In the genomic region with DNA sequence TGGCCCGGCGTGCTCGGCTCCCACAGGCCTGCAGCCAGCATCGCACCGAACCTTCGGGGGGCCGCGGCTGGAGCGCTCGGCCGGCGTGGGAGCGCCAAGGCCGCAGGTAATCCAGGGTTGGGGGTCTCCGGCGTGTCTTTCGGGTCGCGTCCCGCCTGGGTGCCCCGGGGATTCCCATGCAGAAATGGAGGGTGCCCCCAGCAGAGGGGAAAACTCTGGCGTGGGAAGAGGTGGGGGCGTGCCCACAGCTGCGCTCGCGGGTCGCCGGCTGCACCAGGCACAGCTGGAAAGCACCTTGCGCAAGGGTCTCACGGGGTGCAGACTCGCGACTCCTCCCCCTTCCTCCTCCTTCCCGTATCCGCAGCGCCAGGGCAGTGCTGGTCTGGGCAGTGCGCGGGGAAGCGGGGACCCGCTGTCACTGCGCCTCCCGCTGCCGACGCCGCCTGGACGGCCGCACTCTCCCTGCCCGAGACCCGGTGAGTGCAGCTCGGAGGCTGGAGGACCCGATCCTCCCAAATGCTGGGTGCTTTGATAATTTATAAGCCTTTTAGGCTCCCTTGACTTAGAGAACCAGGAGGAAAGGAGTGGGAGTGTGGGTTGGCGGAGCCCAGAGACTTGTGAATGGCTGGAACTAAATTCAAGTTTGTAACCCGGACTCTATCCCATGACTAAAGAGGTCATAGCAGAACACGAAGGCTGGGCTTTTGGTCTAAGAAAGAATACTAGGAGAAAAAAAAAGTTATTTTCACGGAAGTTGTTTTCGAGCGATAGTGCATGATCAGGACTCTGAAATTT, we compare ENCODE assay signal across 1 cellular context.
TF ChIP-seq lines count a peak whose summit lies in the region.

No MANE protein-coding gene starts in this region.

TF ChIP-seq in HEK293, 187 proteins besides CTCF, POLR2A, EP300 and RAD21 (continued from another document and continues in another):
- TF ChIP-seq, protein P1, sequence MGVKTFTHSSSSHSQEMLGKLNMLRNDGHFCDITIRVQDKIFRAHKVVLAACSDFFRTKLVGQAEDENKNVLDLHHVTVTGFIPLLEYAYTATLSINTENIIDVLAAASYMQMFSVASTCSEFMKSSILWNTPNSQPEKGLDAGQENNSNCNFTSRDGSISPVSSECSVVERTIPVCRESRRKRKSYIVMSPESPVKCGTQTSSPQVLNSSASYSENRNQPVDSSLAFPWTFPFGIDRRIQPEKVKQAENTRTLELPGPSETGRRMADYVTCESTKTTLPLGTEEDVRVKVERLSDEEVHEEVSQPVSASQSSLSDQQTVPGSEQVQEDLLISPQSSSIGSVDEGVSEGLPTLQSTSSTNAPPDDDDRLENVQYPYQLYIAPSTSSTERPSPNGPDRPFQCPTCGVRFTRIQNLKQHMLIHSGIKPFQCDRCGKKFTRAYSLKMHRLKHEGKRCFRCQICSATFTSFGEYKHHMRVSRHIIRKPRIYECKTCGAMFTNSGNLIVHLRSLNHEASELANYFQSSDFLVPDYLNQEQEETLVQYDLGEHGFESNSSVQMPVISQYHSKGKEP (tag by site-specific recombination; IDR thresholded peaks at IDR 0.05): no peak
- TF ChIP-seq MYNN (tag by site-specific recombination; IDR thresholded peaks at IDR 0.05; ENCODE audit: borderline replicate concordance) (no peak), ZNF626 (tag by site-specific recombination; IDR thresholded peaks at IDR 0.05) (no peak), ZNF202 (tag by site-specific recombination; IDR thresholded peaks at IDR 0.05; ENCODE audit: borderline replicate concordance) (no peak), ZNF792 (tag by site-specific recombination; IDR thresholded peaks at IDR 0.05) (no peak; the same call in 1 of the 2 replicates), ZNF266 (tag by site-specific recombination; IDR thresholded peaks at IDR 0.05; ENCODE audit: low read depth) (no peak), ZFP41 (tag by site-specific recombination; IDR thresholded peaks at IDR 0.05; ENCODE audit: borderline replicate concordance) (no peak), ZNF677 (tag by site-specific recombination; IDR thresholded peaks at IDR 0.05) (no peak), ZNF324 (tag by site-specific recombination; IDR thresholded peaks at IDR 0.05) (0 out of 2 replicates have a peak, but pooled peaks have one; percentile 42), KLF7 (tag by site-specific recombination; IDR thresholded peaks at IDR 0.05; ENCODE audit: borderline replicate concordance) (no peak), ZNF426 (tag by site-specific recombination; IDR thresholded peaks at IDR 0.05) (no peak), ZNF473 (tag by site-specific recombination; IDR thresholded peaks at IDR 0.05) (no peak), ZIC2 (tag by site-specific recombination; IDR thresholded peaks at IDR 0.05) (peak; percentile 97), ZNF621 (tag by site-specific recombination; IDR thresholded peaks at IDR 0.05) (no peak), ZBTB7A (tag by site-specific recombination; IDR thresholded peaks at IDR 0.05; ENCODE audit: low read depth) (0 out of 2 replicates have a peak, but pooled peaks have one; percentile 77), ZNF155 (tag by site-specific recombination; IDR thresholded peaks at IDR 0.05) (no peak), ZNF211 (tag by site-specific recombination; IDR thresholded peaks at IDR 0.05; ENCODE audit: low read depth) (no peak), ZNF175 (tag by site-specific recombination; IDR thresholded peaks at IDR 0.05) (no peak), ZNF501 (tag by site-specific recombination; IDR thresholded peaks at IDR 0.05) (peak; percentile 14; the same call in 1 of the 2 replicates), IKZF3 (tag by site-specific recombination; IDR thresholded peaks at IDR 0.05) (no peak; the same call in 1 of the 2 replicates), PRDM1 (tag by site-specific recombination; IDR thresholded peaks at IDR 0.05) (no peak), ZNF664 (tag by site-specific recombination; IDR thresholded peaks at IDR 0.05) (no peak), GFI1B (tag by site-specific recombination; IDR thresholded peaks at IDR 0.05) (no peak), ZNF785 (tag by site-specific recombination; IDR thresholded peaks at IDR 0.05) (no peak), ZNF623 (tag by site-specific recombination; IDR thresholded peaks at IDR 0.05) (no peak), ZNF843 (tag by site-specific recombination; IDR thresholded peaks at IDR 0.05) (peak; percentile 21; the same call in 1 of the 2 replicates), ZNF292 (tag by site-specific recombination; IDR thresholded peaks at IDR 0.05; ENCODE audit: borderline replicate concordance, low read depth) (no peak), REPIN1 (tag by site-specific recombination; IDR thresholded peaks at IDR 0.05; ENCODE audit: low read depth) (no peak), ZNF274 (IDR thresholded peaks at IDR 0.05; ENCODE audit: low read length) (no peak), ZNF274 (tag by site-specific recombination; IDR thresholded peaks at IDR 0.05; ENCODE audit: borderline replicate concordance) (no peak), ZNF23 (tag by site-specific recombination; IDR thresholded peaks at IDR 0.05; ENCODE audit: borderline replicate concordance) (no peak), ZEB2 (tag by site-specific recombination; IDR thresholded peaks at IDR 0.05) (peak; percentile 70), ZNF184 (tag by site-specific recombination; IDR thresholded peaks at IDR 0.05) (no peak), ZNF169 (tag by site-specific recombination; IDR thresholded peaks at IDR 0.05) (no peak)
- TF ChIP-seq, protein P2, sequence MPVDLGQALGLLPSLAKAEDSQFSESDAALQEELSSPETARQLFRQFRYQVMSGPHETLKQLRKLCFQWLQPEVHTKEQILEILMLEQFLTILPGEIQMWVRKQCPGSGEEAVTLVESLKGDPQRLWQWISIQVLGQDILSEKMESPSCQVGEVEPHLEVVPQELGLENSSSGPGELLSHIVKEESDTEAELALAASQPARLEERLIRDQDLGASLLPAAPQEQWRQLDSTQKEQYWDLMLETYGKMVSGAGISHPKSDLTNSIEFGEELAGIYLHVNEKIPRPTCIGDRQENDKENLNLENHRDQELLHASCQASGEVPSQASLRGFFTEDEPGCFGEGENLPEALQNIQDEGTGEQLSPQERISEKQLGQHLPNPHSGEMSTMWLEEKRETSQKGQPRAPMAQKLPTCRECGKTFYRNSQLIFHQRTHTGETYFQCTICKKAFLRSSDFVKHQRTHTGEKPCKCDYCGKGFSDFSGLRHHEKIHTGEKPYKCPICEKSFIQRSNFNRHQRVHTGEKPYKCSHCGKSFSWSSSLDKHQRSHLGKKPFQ (tag by site-specific recombination; IDR thresholded peaks at IDR 0.05): no peak
- TF ChIP-seq, protein P3, sequence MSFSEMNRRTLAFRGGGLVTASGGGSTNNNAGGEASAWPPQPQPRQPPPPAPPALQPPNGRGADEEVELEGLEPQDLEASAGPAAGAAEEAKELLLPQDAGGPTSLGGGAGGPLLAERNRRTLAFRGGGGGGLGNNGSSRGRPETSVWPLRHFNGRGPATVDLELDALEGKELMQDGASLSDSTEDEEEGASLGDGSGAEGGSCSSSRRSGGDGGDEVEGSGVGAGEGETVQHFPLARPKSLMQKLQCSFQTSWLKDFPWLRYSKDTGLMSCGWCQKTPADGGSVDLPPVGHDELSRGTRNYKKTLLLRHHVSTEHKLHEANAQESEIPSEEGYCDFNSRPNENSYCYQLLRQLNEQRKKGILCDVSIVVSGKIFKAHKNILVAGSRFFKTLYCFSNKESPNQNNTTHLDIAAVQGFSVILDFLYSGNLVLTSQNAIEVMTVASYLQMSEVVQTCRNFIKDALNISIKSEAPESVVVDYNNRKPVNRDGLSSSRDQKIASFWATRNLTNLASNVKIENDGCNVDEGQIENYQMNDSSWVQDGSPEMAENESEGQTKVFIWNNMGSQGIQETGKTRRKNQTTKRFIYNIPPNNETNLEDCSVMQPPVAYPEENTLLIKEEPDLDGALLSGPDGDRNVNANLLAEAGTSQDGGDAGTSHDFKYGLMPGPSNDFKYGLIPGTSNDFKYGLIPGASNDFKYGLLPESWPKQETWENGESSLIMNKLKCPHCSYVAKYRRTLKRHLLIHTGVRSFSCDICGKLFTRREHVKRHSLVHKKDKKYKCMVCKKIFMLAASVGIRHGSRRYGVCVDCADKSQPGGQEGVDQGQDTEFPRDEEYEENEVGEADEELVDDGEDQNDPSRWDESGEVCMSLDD (tag by site-specific recombination; IDR thresholded peaks at IDR 0.05): 0 out of 2 replicates have a peak, but pooled peaks have one; percentile 41
- TF ChIP-seq, protein P4, sequence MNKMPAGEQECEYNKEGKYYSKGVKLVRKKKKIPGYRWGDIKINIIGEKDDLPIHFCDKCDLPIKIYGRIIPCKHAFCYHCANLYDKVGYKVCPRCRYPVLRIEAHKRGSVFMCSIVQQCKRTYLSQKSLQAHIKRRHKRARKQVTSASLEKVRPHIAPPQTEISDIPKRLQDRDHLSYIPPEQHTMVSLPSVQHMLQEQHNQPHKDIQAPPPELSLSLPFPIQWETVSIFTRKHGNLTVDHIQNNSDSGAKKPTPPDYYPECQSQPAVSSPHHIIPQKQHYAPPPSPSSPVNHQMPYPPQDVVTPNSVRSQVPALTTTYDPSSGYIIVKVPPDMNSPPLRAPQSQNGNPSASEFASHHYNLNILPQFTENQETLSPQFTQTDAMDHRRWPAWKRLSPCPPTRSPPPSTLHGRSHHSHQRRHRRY (tag by site-specific recombination; IDR thresholded peaks at IDR 0.05): no peak
- TF ChIP-seq, protein P5, sequence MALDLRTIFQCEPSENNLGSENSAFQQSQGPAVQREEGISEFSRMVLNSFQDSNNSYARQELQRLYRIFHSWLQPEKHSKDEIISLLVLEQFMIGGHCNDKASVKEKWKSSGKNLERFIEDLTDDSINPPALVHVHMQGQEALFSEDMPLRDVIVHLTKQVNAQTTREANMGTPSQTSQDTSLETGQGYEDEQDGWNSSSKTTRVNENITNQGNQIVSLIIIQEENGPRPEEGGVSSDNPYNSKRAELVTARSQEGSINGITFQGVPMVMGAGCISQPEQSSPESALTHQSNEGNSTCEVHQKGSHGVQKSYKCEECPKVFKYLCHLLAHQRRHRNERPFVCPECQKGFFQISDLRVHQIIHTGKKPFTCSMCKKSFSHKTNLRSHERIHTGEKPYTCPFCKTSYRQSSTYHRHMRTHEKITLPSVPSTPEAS (tag by site-specific recombination; IDR thresholded peaks at IDR 0.05): no peak
- TF ChIP-seq, protein P6, sequence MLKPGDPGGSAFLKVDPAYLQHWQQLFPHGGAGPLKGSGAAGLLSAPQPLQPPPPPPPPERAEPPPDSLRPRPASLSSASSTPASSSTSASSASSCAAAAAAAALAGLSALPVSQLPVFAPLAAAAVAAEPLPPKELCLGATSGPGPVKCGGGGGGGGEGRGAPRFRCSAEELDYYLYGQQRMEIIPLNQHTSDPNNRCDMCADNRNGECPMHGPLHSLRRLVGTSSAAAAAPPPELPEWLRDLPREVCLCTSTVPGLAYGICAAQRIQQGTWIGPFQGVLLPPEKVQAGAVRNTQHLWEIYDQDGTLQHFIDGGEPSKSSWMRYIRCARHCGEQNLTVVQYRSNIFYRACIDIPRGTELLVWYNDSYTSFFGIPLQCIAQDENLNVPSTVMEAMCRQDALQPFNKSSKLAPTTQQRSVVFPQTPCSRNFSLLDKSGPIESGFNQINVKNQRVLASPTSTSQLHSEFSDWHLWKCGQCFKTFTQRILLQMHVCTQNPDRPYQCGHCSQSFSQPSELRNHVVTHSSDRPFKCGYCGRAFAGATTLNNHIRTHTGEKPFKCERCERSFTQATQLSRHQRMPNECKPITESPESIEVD (tag by site-specific recombination; IDR thresholded peaks at IDR 0.05): no peak
- TF ChIP-seq, protein P7, sequence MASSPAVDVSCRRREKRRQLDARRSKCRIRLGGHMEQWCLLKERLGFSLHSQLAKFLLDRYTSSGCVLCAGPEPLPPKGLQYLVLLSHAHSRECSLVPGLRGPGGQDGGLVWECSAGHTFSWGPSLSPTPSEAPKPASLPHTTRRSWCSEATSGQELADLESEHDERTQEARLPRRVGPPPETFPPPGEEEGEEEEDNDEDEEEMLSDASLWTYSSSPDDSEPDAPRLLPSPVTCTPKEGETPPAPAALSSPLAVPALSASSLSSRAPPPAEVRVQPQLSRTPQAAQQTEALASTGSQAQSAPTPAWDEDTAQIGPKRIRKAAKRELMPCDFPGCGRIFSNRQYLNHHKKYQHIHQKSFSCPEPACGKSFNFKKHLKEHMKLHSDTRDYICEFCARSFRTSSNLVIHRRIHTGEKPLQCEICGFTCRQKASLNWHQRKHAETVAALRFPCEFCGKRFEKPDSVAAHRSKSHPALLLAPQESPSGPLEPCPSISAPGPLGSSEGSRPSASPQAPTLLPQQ (tag by site-specific recombination; IDR thresholded peaks at IDR 0.05): 0 out of 2 replicates have a peak, but pooled peaks have one; percentile 47
- TF ChIP-seq, protein P8, sequence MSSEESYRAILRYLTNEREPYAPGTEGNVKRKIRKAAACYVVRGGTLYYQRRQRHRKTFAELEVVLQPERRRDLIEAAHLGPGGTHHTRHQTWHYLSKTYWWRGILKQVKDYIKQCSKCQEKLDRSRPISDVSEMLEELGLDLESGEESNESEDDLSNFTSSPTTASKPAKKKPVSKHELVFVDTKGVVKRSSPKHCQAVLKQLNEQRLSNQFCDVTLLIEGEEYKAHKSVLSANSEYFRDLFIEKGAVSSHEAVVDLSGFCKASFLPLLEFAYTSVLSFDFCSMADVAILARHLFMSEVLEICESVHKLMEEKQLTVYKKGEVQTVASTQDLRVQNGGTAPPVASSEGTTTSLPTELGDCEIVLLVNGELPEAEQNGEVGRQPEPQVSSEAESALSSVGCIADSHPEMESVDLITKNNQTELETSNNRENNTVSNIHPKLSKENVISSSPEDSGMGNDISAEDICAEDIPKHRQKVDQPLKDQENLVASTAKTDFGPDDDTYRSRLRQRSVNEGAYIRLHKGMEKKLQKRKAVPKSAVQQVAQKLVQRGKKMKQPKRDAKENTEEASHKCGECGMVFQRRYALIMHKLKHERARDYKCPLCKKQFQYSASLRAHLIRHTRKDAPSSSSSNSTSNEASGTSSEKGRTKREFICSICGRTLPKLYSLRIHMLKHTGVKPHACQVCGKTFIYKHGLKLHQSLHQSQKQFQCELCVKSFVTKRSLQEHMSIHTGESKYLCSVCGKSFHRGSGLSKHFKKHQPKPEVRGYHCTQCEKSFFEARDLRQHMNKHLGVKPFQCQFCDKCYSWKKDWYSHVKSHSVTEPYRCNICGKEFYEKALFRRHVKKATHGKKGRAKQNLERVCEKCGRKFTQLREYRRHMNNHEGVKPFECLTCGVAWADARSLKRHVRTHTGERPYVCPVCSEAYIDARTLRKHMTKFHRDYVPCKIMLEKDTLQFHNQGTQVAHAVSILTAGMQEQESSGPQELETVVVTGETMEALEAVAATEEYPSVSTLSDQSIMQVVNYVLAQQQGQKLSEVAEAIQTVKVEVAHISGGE (tag by site-specific recombination; conservative IDR thresholded peaks at IDR 0.05; ENCODE audit: low read depth): peak; percentile 27; the same call in 1 of the 2 replicates
- TF ChIP-seq, protein P9, sequence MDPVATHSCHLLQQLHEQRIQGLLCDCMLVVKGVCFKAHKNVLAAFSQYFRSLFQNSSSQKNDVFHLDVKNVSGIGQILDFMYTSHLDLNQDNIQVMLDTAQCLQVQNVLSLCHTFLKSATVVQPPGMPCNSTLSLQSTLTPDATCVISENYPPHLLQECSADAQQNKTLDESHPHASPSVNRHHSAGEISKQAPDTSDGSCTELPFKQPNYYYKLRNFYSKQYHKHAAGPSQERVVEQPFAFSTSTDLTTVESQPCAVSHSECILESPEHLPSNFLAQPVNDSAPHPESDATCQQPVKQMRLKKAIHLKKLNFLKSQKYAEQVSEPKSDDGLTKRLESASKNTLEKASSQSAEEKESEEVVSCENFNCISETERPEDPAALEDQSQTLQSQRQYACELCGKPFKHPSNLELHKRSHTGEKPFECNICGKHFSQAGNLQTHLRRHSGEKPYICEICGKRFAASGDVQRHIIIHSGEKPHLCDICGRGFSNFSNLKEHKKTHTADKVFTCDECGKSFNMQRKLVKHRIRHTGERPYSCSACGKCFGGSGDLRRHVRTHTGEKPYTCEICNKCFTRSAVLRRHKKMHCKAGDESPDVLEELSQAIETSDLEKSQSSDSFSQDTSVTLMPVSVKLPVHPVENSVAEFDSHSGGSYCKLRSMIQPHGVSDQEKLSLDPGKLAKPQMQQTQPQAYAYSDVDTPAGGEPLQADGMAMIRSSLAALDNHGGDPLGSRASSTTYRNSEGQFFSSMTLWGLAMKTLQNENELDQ (tag by site-specific recombination; IDR thresholded peaks at IDR 0.05; ENCODE audit: low read depth): no peak
